In the genomic region with DNA sequence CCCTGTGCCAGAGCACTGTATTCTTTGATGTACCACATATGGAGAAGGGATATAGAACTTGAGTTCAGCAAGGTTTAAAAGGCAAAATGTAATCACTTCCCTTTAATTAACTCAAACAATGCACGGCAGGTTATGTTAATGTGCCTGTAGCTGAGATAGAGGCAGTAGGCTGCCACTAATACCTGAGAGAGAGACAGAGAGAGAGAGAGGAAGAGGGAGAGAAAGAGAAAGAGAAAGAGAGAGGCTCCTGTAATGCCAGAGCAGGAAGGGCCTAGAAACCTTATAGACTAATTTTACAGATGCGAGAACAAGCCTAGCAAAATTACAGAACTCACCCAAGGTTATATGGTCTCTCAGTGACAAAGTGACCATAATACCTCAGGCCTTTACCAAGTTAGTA, we compare ENCODE assay signal across 24 cellular contexts.
"Had no signal": no experiment of that assay in that cellular context is flagged by ENCODE, and none has a peak within 500 bp of the region (broad histone marks: within the 10 kb centered on the region; RNA-seq: fewer than 3 reads in every experiment).

No MANE protein-coding gene starts in this region.

- H3K27ac Mint-ChIP-seq: effector memory CD8-positive, alpha-beta T cell; naive thymus-derived CD4-positive, alpha-beta T cell; nephron; stimulated activated effector memory CD8-positive, alpha-beta T cell treated with anti-CD3 and anti-CD28 coated beads, Interleukin-12 subunit alpha, Interleukin-12 subunit beta, amount 100 ng/mL, for 72 hours had no signal

- H3K27ac ChIP-seq: coronary artery, gastrocnemius medialis, left lung, psoas muscle, sigmoid colon, stomach, thyroid gland, vagina had no signal

- H3K36me3 Mint-ChIP-seq: naive thymus-derived CD4-positive, alpha-beta T cell; stimulated activated effector memory CD8-positive, alpha-beta T cell treated with anti-CD3 and anti-CD28 coated beads, Interleukin-12 subunit alpha, Interleukin-12 subunit beta, amount 100 ng/mL, for 72 hours had no signal

- H3K9me3 Mint-ChIP-seq: effector memory CD8-positive, alpha-beta T cell; nephron; stimulated activated effector memory CD8-positive, alpha-beta T cell treated with anti-CD3 and anti-CD28 coated beads, Interleukin-12 subunit alpha, Interleukin-12 subunit beta, amount 100 ng/mL, for 72 hours had no signal

- H3K27me3 ChIP-seq: gastrocnemius medialis, left lung, sigmoid colon, stomach, thyroid gland, vagina had no signal

- ATAC-seq: effector memory CD8-positive, alpha-beta T cell; gastrocnemius medialis; left cardiac atrium; left lung; naive thymus-derived CD4-positive, alpha-beta T cell; psoas muscle; right cardiac atrium; stimulated activated effector memory CD8-positive, alpha-beta T cell treated with anti-CD3 and anti-CD28 coated beads, Interleukin-12 subunit alpha, Interleukin-12 subunit beta, amount 100 ng/mL, for 72 hours had no signal

- H3K4me1 Mint-ChIP-seq: naive thymus-derived CD4-positive, alpha-beta T cell; nephron; stimulated activated effector memory CD8-positive, alpha-beta T cell treated with anti-CD3 and anti-CD28 coated beads, Interleukin-12 subunit alpha, Interleukin-12 subunit beta, amount 100 ng/mL, for 72 hours had no signal

- H3K9me3 ChIP-seq: gastrocnemius medialis, left lung, psoas muscle, sigmoid colon, stomach, thyroid gland, vagina had no signal

- H3K36me3 ChIP-seq: gastrocnemius medialis, left lung, sigmoid colon, stomach, thyroid gland, vagina had no signal

- H3K4me1 ChIP-seq: gastrocnemius medialis, left lung, psoas muscle, sigmoid colon, stomach, thyroid gland, vagina had no signal

- H3K27me3 Mint-ChIP-seq: effector memory CD8-positive, alpha-beta T cell had no signal

- H3K4me3 ChIP-seq: coronary artery, gastrocnemius medialis, left lung, psoas muscle, sigmoid colon, stomach, thyroid gland, vagina had no signal

- DNase-seq: dermis blood vessel endothelial cell; effector memory CD8-positive, alpha-beta T cell; gastrocnemius medialis; head of caudate nucleus; left cardiac atrium; left lung; mesenchymal stem cell; midbrain; naive thymus-derived CD4-positive, alpha-beta T cell; nucleus accumbens; posterior cingulate gyrus; psoas muscle; right cardiac atrium; sigmoid colon; stimulated activated CD4-positive, alpha-beta T cell treated with anti-CD3 and anti-CD28 coated beads, Interleukin-2, amount 100 ng/mL, for 24 hours; stimulated activated CD4-positive, alpha-beta T cell treated with anti-CD3 and anti-CD28 coated beads, Interleukin-4, amount 100 ng/mL, for 24 hours; stimulated activated naive CD4-positive, alpha-beta T cell treated with Interleukin-2 at 50 U/mL for 16 hours; stomach; thyroid gland; trophoblast cell had no signal

- H3K4me3 Mint-ChIP-seq: effector memory CD8-positive, alpha-beta T cell; naive thymus-derived CD4-positive, alpha-beta T cell; nephron; stimulated activated effector memory CD8-positive, alpha-beta T cell treated with anti-CD3 and anti-CD28 coated beads, Interleukin-12 subunit alpha, Interleukin-12 subunit beta, amount 100 ng/mL, for 72 hours had no signal
